ENCODE assay signal across 12 cellular contexts in genomic region chr9:133703571-133704399, GRCh38. TPM values are rescaled to one million over a fixed set of nuclear protein-coding genes. Genes with fewer than 3 reads are reported as not detected.
DNase-seq lines count a peak whose midpoint lies in the region; ATAC-seq and TF ChIP-seq lines count a peak whose summit lies in the region.
"Had no signal": no experiment of that assay in that cellular context is flagged by ENCODE, and none has a peak within 500 bp of the region (broad histone marks: within the 10 kb centered on the region; RNA-seq: fewer than 3 reads in every experiment).

No MANE protein-coding gene starts in this region.

- H3K4me1 ChIP-seq in right atrium auricular region (peaks cover 0 to 23% of the 10 kb centered on the region in 2 donors), sigmoid colon (peaks cover 0 to 15% (median 15%) of the 10 kb centered on the region in 4 donors), uterus (no peaks in the 10 kb centered on the region)
- H3K4me1 ChIP-seq: prostate gland had no signal

- no peak overlapping the region for H3K27ac ChIP-seq in right atrium auricular region
- peak overlapping the region; percentile 37 for H3K27ac ChIP-seq in angular gyrus (ENCODE audit: low read depth, low read length)
- H3K27ac ChIP-seq in sigmoid colon: no peak overlapping the region
- no peak overlapping the region for H3K27ac ChIP-seq in uterus
- H3K27ac ChIP-seq: prostate gland had no signal

- H3K9me3 ChIP-seq in right atrium auricular region: no peaks in the 10 kb centered on the region
- H3K9me3 ChIP-seq in sigmoid colon: no peaks in the 10 kb centered on the region
- no peaks in the 10 kb centered on the region for H3K9me3 ChIP-seq in uterus
- H3K9me3 ChIP-seq: prostate gland had no signal

- TF ChIP-seq CTCF in right atrium auricular region (IDR thresholded peaks at IDR 0.05) (no peak), sigmoid colon (IDR thresholded peaks at IDR 0.05) (no peak), uterus (IDR thresholded peaks at IDR 0.05) (no peak)

- DNase-seq in Right ventricle myocardium inferior (ENCODE audit: missing footprints): peak; percentile 60
- DNase-seq in right atrium auricular region (ENCODE audit: low spot score): no peak
- DNase-seq in NCI-H2107 treated with DMSO at 0.1 percent for 48 hours (lab: John Stamatoyannopoulos, UW; ENCODE audit: unreplicated experiment): peak; percentile 86
- DNase-seq in sigmoid colon: peak; percentile 56
- no peak for DNase-seq in 8988T
- DNase-seq in uterus: no peak
- DNase-seq: activated CD8-positive, alpha-beta memory T cell treated with anti-CD3 and anti-CD28 coated beads, Interleukin-2, amount 50 U/mL, for 4 hours; stimulated activated CD4-positive, alpha-beta T cell treated with anti-CD3 and anti-CD28 coated beads, Interleukin-2, amount 100 ng/mL, for 48 hours had no signal

- no peak for TF ChIP-seq EP300 in sigmoid colon (IDR thresholded peaks at IDR 0.05)

- ATAC-seq in Right ventricle myocardium inferior (no peak), GM18868 (IDR thresholded peaks at IDR 0.05; ENCODE audit: unreplicated experiment) (no peak)

- 51 to 73% methylated on average over 21 of the region's 21 CpGs for WGBS in sigmoid colon, 2 donors

- no peaks in the 10 kb centered on the region for H3K36me3 ChIP-seq in right atrium auricular region
- no peaks in the 10 kb centered on the region for H3K36me3 ChIP-seq in sigmoid colon
- no peaks in the 10 kb centered on the region for H3K36me3 ChIP-seq in uterus
- H3K36me3 ChIP-seq: prostate gland had no signal

- H3K4me3 ChIP-seq in right atrium auricular region (no peak overlapping the region), sigmoid colon (no peak overlapping the region), uterus (no peak overlapping the region)
- H3K4me3 ChIP-seq: lung had no signal

- intact Hi-C loops in Right ventricle myocardium inferior (cut with DNase I): no loop called here
- intact Hi-C loops in sigmoid colon (cut with DNase I): no loop called here
- intact Hi-C loops in uterus (cut with DNase I; ENCODE audit: low total_unique reads): no loop called here

- H3K27me3 ChIP-seq in right atrium auricular region (no peaks in the 10 kb centered on the region), sigmoid colon (peaks cover 0 to 27% (median 9%) of the 10 kb centered on the region in 3 donors), uterus (no peaks in the 10 kb centered on the region)

- TF ChIP-seq POLR2A in sigmoid colon (IDR thresholded peaks at IDR 0.05) (no peak), uterus (IDR thresholded peaks at IDR 0.05) (no peak)

RNA-seq across cellular contexts. Expression of gene SARDH, which starts 34.4 kb away (rescaled TPM):
- total RNA-seq in Right ventricle myocardium inferior (0.41 TPM), right atrium auricular region (under 1 TPM; 0.63 to 0.94 TPM), sigmoid colon (1 to 10 TPM in 3 of 4 donors, under 1 TPM in 1; 0.49 to 3.0 (median 2.4) TPM), uterus (10 to 100 TPM in 1 of 4 donors, 1 to 10 TPM in 1, not detected in 2; 2.7 to 14.1 TPM)
- 1 to 10 TPM in 1 of 3 donors, under 1 TPM in 1, not detected in 1; 0.60 to 2.1 TPM for polyA plus RNA-seq in sigmoid colon

Comparison
In these comparisons a context has a peak if more than half of its experiments do, and no peak if none do; other contexts are left out.
1. DNase-seq: peak in Right ventricle myocardium inferior (single experiment), NCI-H2107 treated with DMSO at 0.1 percent for 48 hours (single experiment) and sigmoid colon (single experiment); none in right atrium auricular region (single experiment), 8988T (single experiment) and uterus (0 of 2).